Comparison of ENCODE assay signal across 9 cellular contexts in the genomic region with DNA sequence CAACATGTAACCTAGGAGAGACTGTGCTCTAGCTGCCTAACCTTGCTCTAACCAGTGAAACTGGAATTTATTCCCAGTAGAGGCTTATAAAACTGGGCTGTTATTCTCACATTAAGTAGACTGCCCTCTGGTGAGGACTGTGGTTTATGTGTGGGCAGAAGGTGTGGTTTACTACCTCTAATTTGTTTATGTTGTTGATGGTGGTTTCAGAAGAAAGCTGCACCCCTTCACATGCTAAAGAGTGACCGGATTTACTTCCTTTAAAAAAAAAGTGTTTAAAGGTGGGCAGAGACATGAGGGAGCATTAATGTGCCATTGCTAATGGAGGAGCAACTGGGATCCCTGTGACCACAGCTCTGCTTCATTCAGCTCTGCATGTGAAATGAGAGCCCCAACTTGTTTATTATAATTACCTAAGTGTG.
DNase-seq lines count a peak whose midpoint lies in the region; ATAC-seq, FAIRE-seq and TF ChIP-seq lines count a peak whose summit lies in the region.
"Had no signal": no experiment of that assay in that cellular context is flagged by ENCODE, and none has a peak within 500 bp of the region (broad histone marks: within the 10 kb centered on the region; RNA-seq: fewer than 3 reads in every experiment).

No MANE protein-coding gene starts in this region.

- no peaks in the 10 kb centered on the region for H3K36me3 ChIP-seq in PC-9 (ENCODE audit: low read depth)
- H3K36me3 ChIP-seq in HepG2 (replicated peaks in 1 of 2; ENCODE audit: control insufficient read depth in 1 of 2, insufficient read depth in 2 of 2, low read length in 2 of 2): no peaks in the 10 kb centered on the region
- no peaks in the 10 kb centered on the region for H3K36me3 ChIP-seq in ovary
- H3K36me3 ChIP-seq in H7 (replicated peaks; ENCODE audit: control insufficient read depth, insufficient read depth, low read length): no peaks in the 10 kb centered on the region

- H3F3A ChIP-seq in PC-9 (ENCODE audit: insufficient read depth, low read depth): peaks cover 4% of the 10 kb centered on the region

- peak; percentile 44 for TF ChIP-seq CTCF in PC-9 (conservative IDR thresholded peaks at IDR 0.05)
- TF ChIP-seq CTCF in HepG2 (CRISPR knock-in tag; IDR thresholded peaks at IDR 0.05): no peak
- no peak for TF ChIP-seq CTCF in ovary (IDR thresholded peaks at IDR 0.05)

- H3K9me3 ChIP-seq in PC-9 (ENCODE audit: insufficient read depth, low read depth) (no peaks in the 10 kb centered on the region), HepG2 (ENCODE audit: low read length) (no peaks in the 10 kb centered on the region), ovary (no peaks in the 10 kb centered on the region)

- 67% methylated on average over 1 of the region's 1 CpG for WGBS in HepG2 (ENCODE audit: low lambda C conversion rate)
- WGBS in ovary, 3 donors: 33 to 47% (median 37%) methylated on average over 1 of the region's 1 CpG

- H3K27me3 ChIP-seq in PC-9 (ENCODE audit: insufficient read depth, low read depth) (no peaks in the 10 kb centered on the region), HepG2 (ENCODE audit: control insufficient read depth in 1 of 2, insufficient read depth in 2 of 2, low read length in 2 of 2) (no peaks in the 10 kb centered on the region), ovary (no peaks in the 10 kb centered on the region), H7 (ENCODE audit: control insufficient read depth, insufficient read depth, low read length) (no peaks in the 10 kb centered on the region)

- no peak for TF ChIP-seq POLR2A in HepG2 (IDR thresholded peaks at IDR 0.05; ENCODE audit: insufficient read depth in 1 of 2, low read depth in 2 of 2, low read length in 2 of 2)
- no peak for TF ChIP-seq POLR2A in ovary (IDR thresholded peaks at IDR 0.05)

- intact Hi-C loops in PC-9 (cut with micrococcal nuclease; ENCODE audit: unreplicated experiment): loop anchor here (1.0 to 5.0 kb wide), 6 partner anchors 42 to 272 kb away; no protein-coding TSS in a partner anchor
- intact Hi-C loops in HepG2 (cut with micrococcal nuclease; ENCODE audit: unreplicated experiment): no loop called here
- intact Hi-C loops in ovary (cut with DNase I): no loop called here

- H3K4me2 ChIP-seq in PC-9 (peak overlapping the region; percentile 42), HepG2 (ENCODE audit: low read depth, low read length) (no peak overlapping the region)

- no peak for TF ChIP-seq RAD21 in HepG2 (CRISPR knock-in tag; IDR thresholded peaks at IDR 0.05)

- POLR2A ChIA-PET in PC-9 (lab: Charles Lee; ENCODE audit: unreplicated experiment): interaction anchor here (0.5 to 0.7 kb wide), 4 partner anchors 37 to 241 kb away, joined by 4 to 6 read pairs (median 5); no protein-coding TSS in a partner anchor
- POLR2A ChIA-PET in HepG2 (lab: Yijun Ruan, JAX): no interaction called here

- no peak overlapping the region for H3K9ac ChIP-seq in HepG2 (ENCODE audit: insufficient read depth, low read depth, low read length)

- CTCF ChIA-PET in PC-9 (lab: Charles Lee): interaction anchor here (0.7 to 1.7 kb wide), 8 partner anchors 41 to 279 kb away, joined by 4 to 17 read pairs (median 5); no protein-coding TSS in a partner anchor
- CTCF ChIA-PET in HepG2 (lab: Yijun Ruan, JAX; ENCODE audit: low intra/inter-chr PET ratio, low total read pairs): no interaction called here

- H3K79me2 ChIP-seq in PC-9 (ENCODE audit: low read depth) (no peaks in the 10 kb centered on the region), HepG2 (ENCODE audit: insufficient read depth, low read length) (no peaks in the 10 kb centered on the region)

- H3K9me2 ChIP-seq in PC-9 (ENCODE audit: insufficient read depth): no peaks in the 10 kb centered on the region

- H3K4me3 ChIP-seq in PC-9: peak overlapping the region; percentile 9; the same call in 1 of the 2 replicates
- no peak overlapping the region for H3K4me3 ChIP-seq in HepG2 (replicated peaks in 1 of 3; ENCODE audit: insufficient read depth in 1 of 3, low read depth in 2 of 3, low read length in 3 of 3)
- H3K4me3 ChIP-seq in ovary: no peak overlapping the region
- H3K4me3 ChIP-seq in H7 (ENCODE audit: insufficient read depth, low read depth, low read length): no peak overlapping the region

- DNase-seq in PC-9 (peak; percentile 35 to 77), HepG2 (ENCODE audit: low spot score) (no peak), ovary (no peak), activated gamma-delta T cell treated with Interleukin-2 at 50 U/mL for 16 hours (no peak), H7 (no peak)
- no peak for DNase-seq in stimulated activated CD4-positive, alpha-beta T cell treated with anti-CD3 and anti-CD28 coated beads, Interleukin-15, amount 100 ng/mL, for 24 hours
- DNase-seq: activated naive CD8-positive, alpha-beta T cell treated with anti-CD3 and anti-CD28 coated beads, Interleukin-2, amount 10 ng/mL, durations not matched to agents 7 days and 5 days had no signal

- H3K4me1 ChIP-seq in PC-9 (replicated peaks; ENCODE audit: insufficient read depth) (peaks cover 30% of the 10 kb centered on the region), HepG2 (ENCODE audit: insufficient read depth, low read length) (peaks cover 26% of the 10 kb centered on the region), ovary (ENCODE audit: insufficient read depth) (no peaks in the 10 kb centered on the region)

- H2AFZ ChIP-seq in PC-9 (no peak overlapping the region), HepG2 (ENCODE audit: low read length) (no peak overlapping the region)

- ATAC-seq in GM18870 (IDR thresholded peaks at IDR 0.05; ENCODE audit: unreplicated experiment) (peak; percentile 76), HG02798 (IDR thresholded peaks at IDR 0.05; ENCODE audit: poor library complexity, unreplicated experiment) (peak; percentile 88), HepG2 (peak; percentile 38; the same call in 2 of the 3 replicates)

- TF ChIP-seq EP300 in HepG2 (IDR thresholded peaks at IDR 0.05; ENCODE audit: low read depth in 2 of 2, low read length in 2 of 2): no peak
- TF ChIP-seq EP300 in HepG2 (CRISPR knock-in tag; IDR thresholded peaks at IDR 0.05; ENCODE audit: borderline replicate concordance): no peak
- no peak for TF ChIP-seq EP300 in ovary (IDR thresholded peaks at IDR 0.05)

- BruUV-seq in PC-9 (replicated peaks; lab: Mats Ljungman, UMichigan) (no TSS peak), HepG2 (replicated peaks; lab: Mats Ljungman, UMichigan) (no TSS peak)

- in situ Hi-C loops in HepG2 (cut with HindIII; ENCODE audit: extremely low pct_ligation_motif_present, low pct_unique_long_range_greater_than_20kb): no loop called here

- H3K27ac ChIP-seq in PC-9 (peak overlapping the region; percentile 26), HepG2 (ENCODE audit: extremely low read length, insufficient read depth, low read length) (no peak overlapping the region), ovary (no peak overlapping the region)

- H4K20me1 ChIP-seq in PC-9 (ENCODE audit: insufficient read depth): no peaks in the 10 kb centered on the region
- H4K20me1 ChIP-seq in HepG2 (ENCODE audit: insufficient read depth, low read length): no peaks in the 10 kb centered on the region

- FAIRE-seq in HepG2 (lab: Jason Lieb, UNC): no peak

TF ChIP-seq in HepG2, 621 proteins besides CTCF, POLR2A, EP300 and RAD21 (continues in another document):
- no peak for TF ChIP-seq ETV5 (CRISPR knock-in tag; IDR thresholded peaks at IDR 0.05; ENCODE audit: borderline replicate concordance)
- no peak for TF ChIP-seq SMARCE1 (IDR thresholded peaks at IDR 0.05; ENCODE audit: borderline replicate concordance)
- TF ChIP-seq HNF4G (IDR thresholded peaks at IDR 0.05; ENCODE audit: borderline replicate concordance, low read depth, low read length): no peak
- no peak for TF ChIP-seq HNF4G (CRISPR knock-in tag; IDR thresholded peaks at IDR 0.05; ENCODE audit: borderline replicate concordance, low read depth)
- TF ChIP-seq, protein P1, sequence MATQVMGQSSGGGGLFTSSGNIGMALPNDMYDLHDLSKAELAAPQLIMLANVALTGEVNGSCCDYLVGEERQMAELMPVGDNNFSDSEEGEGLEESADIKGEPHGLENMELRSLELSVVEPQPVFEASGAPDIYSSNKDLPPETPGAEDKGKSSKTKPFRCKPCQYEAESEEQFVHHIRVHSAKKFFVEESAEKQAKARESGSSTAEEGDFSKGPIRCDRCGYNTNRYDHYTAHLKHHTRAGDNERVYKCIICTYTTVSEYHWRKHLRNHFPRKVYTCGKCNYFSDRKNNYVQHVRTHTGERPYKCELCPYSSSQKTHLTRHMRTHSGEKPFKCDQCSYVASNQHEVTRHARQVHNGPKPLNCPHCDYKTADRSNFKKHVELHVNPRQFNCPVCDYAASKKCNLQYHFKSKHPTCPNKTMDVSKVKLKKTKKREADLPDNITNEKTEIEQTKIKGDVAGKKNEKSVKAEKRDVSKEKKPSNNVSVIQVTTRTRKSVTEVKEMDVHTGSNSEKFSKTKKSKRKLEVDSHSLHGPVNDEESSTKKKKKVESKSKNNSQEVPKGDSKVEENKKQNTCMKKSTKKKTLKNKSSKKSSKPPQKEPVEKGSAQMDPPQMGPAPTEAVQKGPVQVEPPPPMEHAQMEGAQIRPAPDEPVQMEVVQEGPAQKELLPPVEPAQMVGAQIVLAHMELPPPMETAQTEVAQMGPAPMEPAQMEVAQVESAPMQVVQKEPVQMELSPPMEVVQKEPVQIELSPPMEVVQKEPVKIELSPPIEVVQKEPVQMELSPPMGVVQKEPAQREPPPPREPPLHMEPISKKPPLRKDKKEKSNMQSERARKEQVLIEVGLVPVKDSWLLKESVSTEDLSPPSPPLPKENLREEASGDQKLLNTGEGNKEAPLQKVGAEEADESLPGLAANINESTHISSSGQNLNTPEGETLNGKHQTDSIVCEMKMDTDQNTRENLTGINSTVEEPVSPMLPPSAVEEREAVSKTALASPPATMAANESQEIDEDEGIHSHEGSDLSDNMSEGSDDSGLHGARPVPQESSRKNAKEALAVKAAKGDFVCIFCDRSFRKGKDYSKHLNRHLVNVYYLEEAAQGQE (IDR thresholded peaks at IDR 0.05; ENCODE audit: borderline replicate concordance in 1 of 2, low read depth in 1 of 2, low read length in 2 of 2): no peak
- TF ChIP-seq MEIS2 (CRISPR knock-in tag; IDR thresholded peaks at IDR 0.05): no peak
- TF ChIP-seq KAT8 (CRISPR knock-in tag; IDR thresholded peaks at IDR 0.05): no peak
- no peak for TF ChIP-seq ZNF543 (CRISPR knock-in tag; IDR thresholded peaks at IDR 0.05)
- TF ChIP-seq ZFYVE20 (CRISPR knock-in tag; IDR thresholded peaks at IDR 0.05; ENCODE audit: borderline replicate concordance, low read depth): no peak
- no peak for TF ChIP-seq ZNF556 (CRISPR knock-in tag; IDR thresholded peaks at IDR 0.05; ENCODE audit: borderline replicate concordance)
- TF ChIP-seq WIZ (CRISPR knock-in tag; IDR thresholded peaks at IDR 0.05): no peak

Comparison
In these comparisons a context has a peak if more than half of its experiments do, and no peak if none do; other contexts are left out.
1. ATAC-seq: peak in every context shown above with its lines; median percentile 88 in HG02798; 76 in GM18870; 38 in HepG2.
2. DNase-seq: peak in PC-9 (2 of 2); none in HepG2 (single experiment), ovary (0 of 5), activated gamma-delta T cell treated with Interleukin-2 at 50 U/mL for 16 hours (single experiment), stimulated activated CD4-positive, alpha-beta T cell treated with anti-CD3 and anti-CD28 coated beads, Interleukin-15, amount 100 ng/mL, for 24 hours (single experiment) and H7 (single experiment).